9 cellular contexts compared by ENCODE assay signal in genomic region chr6:89596056-89596455, GRCh38. TPM values are rescaled to one million over a fixed set of nuclear protein-coding genes. Genes with fewer than 3 reads are reported as not detected.
DNase-seq lines count a peak whose midpoint lies in the region; ATAC-seq and TF ChIP-seq lines count a peak whose summit lies in the region.
"Had no signal": no experiment of that assay in that cellular context is flagged by ENCODE, and none has a peak within 500 bp of the region (broad histone marks: within the 10 kb centered on the region; RNA-seq: fewer than 3 reads in every experiment).

No MANE protein-coding gene starts in this region.

- in situ Hi-C loops in mammary epithelial cell (cut with MboI; ENCODE audit: low sequenced_read_pairs in 2 of 2) = no loop called here

- H3K4me2 ChIP-seq in Loucy (ENCODE audit: low read depth, low read length, poor library complexity, severe bottlenecking) (peak overlapping the region; percentile 10), mammary epithelial cell (ENCODE audit: insufficient read depth, low read depth, low read length) (no peak overlapping the region)

- H3K27me3 ChIP-seq in Loucy (ENCODE audit: insufficient read depth, low read length, poor library complexity, severe bottlenecking) (no peaks in the 10 kb centered on the region), mammary epithelial cell (ENCODE audit: insufficient read depth, low read length) (no peaks in the 10 kb centered on the region)

- DNase-seq in activated CD4-positive, alpha-beta T cell treated with anti-CD3 and anti-CD28 coated beads, Interleukin-2, amount 10 ng/mL, durations not matched to agents 7 days and 5 days = peak; percentile 23
- no peak for DNase-seq in activated CD4-positive, alpha-beta T cell treated with anti-CD3 and anti-CD28 coated beads for 4 hours
- no peak for DNase-seq in stimulated activated effector memory CD8-positive, alpha-beta T cell treated with anti-CD3 and anti-CD28 coated beads, Interleukin-12 subunit alpha, Interleukin-12 subunit beta, amount 100 ng/mL, for 72 hours (ENCODE audit: low spot score in 2 of 2)
- no peak for DNase-seq in globus pallidus (ENCODE audit: low spot score)
- no peak for DNase-seq in NCI-H2081 (lab: John Stamatoyannopoulos, UW)
- DNase-seq in mammary epithelial cell = no peak
- DNase-seq: left cardiac atrium had no signal

- H3K9ac ChIP-seq in Loucy (ENCODE audit: low read depth, low read length, poor library complexity, severe bottlenecking) = no peak overlapping the region
- H3K9ac ChIP-seq in mammary epithelial cell (ENCODE audit: insufficient read depth, low read length) = no peak overlapping the region

- H4K20me1 ChIP-seq in Loucy (ENCODE audit: insufficient read depth, low read length, poor library complexity, severe bottlenecking) (no peaks in the 10 kb centered on the region), mammary epithelial cell (ENCODE audit: insufficient read depth, low read length) (peaks cover 2% of the 10 kb centered on the region)

- intact Hi-C loops in mammary epithelial cell (cut with micrococcal nuclease) = loop anchor here (5.0 kb wide), 1 partner anchor 224 kb away; no protein-coding TSS in a partner anchor

- H3K9me2 ChIP-seq in Loucy (replicated peaks; ENCODE audit: low read depth, low read length) = no peaks in the 10 kb centered on the region

- H3F3A ChIP-seq in Loucy (ENCODE audit: low read depth) = peaks cover 10% of the 10 kb centered on the region; the same call in 1 of the 2 replicates

- H3K79me2 ChIP-seq in Loucy (ENCODE audit: insufficient read depth, low read length) (no peaks in the 10 kb centered on the region), mammary epithelial cell (ENCODE audit: insufficient read depth, low read length) (no peaks in the 10 kb centered on the region)

- POLR2A ChIA-PET in activated CD4-positive, alpha-beta T cell treated with anti-CD3 and anti-CD28 coated beads, Interleukin-2, amount 10 ng/mL, durations not matched to agents 7 days and 5 days (lab: Charles Lee) = no interaction called here

- BruUV-seq in mammary epithelial cell (replicated peaks; lab: Mats Ljungman, UMichigan) = no TSS peak

- TF ChIP-seq CTCF in Loucy (conservative IDR thresholded peaks at IDR 0.05; ENCODE audit: low read length) (no peak), mammary epithelial cell (conservative IDR thresholded peaks at IDR 0.05 in 1 of 2, IDR thresholded peaks at IDR 0.05 in 1 of 2; ENCODE audit: extremely low read depth in 1 of 2, insufficient read depth in 1 of 2, low read depth in 1 of 2, low read length in 2 of 2) (no peak)

- peak overlapping the region; percentile 88 for H3K27ac Mint-ChIP-seq in activated CD4-positive, alpha-beta T cell treated with anti-CD3 and anti-CD28 coated beads, Interleukin-2, amount 10 ng/mL, durations not matched to agents 7 days and 5 days
- H3K27ac Mint-ChIP-seq in stimulated activated effector memory CD8-positive, alpha-beta T cell treated with anti-CD3 and anti-CD28 coated beads, Interleukin-12 subunit alpha, Interleukin-12 subunit beta, amount 100 ng/mL, for 72 hours = peak overlapping the region; percentile 83

- peaks cover 38% of the 10 kb centered on the region for H3K4me1 Mint-ChIP-seq in activated CD4-positive, alpha-beta T cell treated with anti-CD3 and anti-CD28 coated beads, Interleukin-2, amount 10 ng/mL, durations not matched to agents 7 days and 5 days
- peaks cover 19% of the 10 kb centered on the region for H3K4me1 Mint-ChIP-seq in stimulated activated effector memory CD8-positive, alpha-beta T cell treated with anti-CD3 and anti-CD28 coated beads, Interleukin-12 subunit alpha, Interleukin-12 subunit beta, amount 100 ng/mL, for 72 hours

- peaks cover 23% of the 10 kb centered on the region for H3K36me3 Mint-ChIP-seq in activated CD4-positive, alpha-beta T cell treated with anti-CD3 and anti-CD28 coated beads, Interleukin-2, amount 10 ng/mL, durations not matched to agents 7 days and 5 days (ENCODE audit: low read depth)
- H3K36me3 Mint-ChIP-seq in stimulated activated effector memory CD8-positive, alpha-beta T cell treated with anti-CD3 and anti-CD28 coated beads, Interleukin-12 subunit alpha, Interleukin-12 subunit beta, amount 100 ng/mL, for 72 hours = no peaks in the 10 kb centered on the region

- no peak overlapping the region for H3K4me3 Mint-ChIP-seq in activated CD4-positive, alpha-beta T cell treated with anti-CD3 and anti-CD28 coated beads, Interleukin-2, amount 10 ng/mL, durations not matched to agents 7 days and 5 days
- peak overlapping the region; percentile 2 for H3K4me3 Mint-ChIP-seq in stimulated activated effector memory CD8-positive, alpha-beta T cell treated with anti-CD3 and anti-CD28 coated beads, Interleukin-12 subunit alpha, Interleukin-12 subunit beta, amount 100 ng/mL, for 72 hours

- H3K9me3 ChIP-seq in Loucy (ENCODE audit: insufficient read depth, low read depth, low read length) (no peaks in the 10 kb centered on the region), mammary epithelial cell (replicated peaks; ENCODE audit: insufficient read depth, low read length) (no peaks in the 10 kb centered on the region)

- 100% methylated on average over 2 of the region's 2 CpGs for WGBS in mammary epithelial cell (ENCODE audit: low coverage, missing lambda C conversion rate)

- peak; percentile 95 for ATAC-seq in HG02610 (IDR thresholded peaks at IDR 0.05; ENCODE audit: unreplicated experiment)
- peak; percentile 83 for ATAC-seq in stimulated activated effector memory CD8-positive, alpha-beta T cell treated with anti-CD3 and anti-CD28 coated beads, Interleukin-12 subunit alpha, Interleukin-12 subunit beta, amount 100 ng/mL, for 72 hours

- H3K4me1 ChIP-seq in Loucy (ENCODE audit: insufficient read depth, low read length, poor library complexity, severe bottlenecking) (peaks cover 18% of the 10 kb centered on the region), mammary epithelial cell (ENCODE audit: insufficient read depth, low read length) (no peaks in the 10 kb centered on the region)

- no peak overlapping the region for H3K27ac ChIP-seq in mammary epithelial cell (ENCODE audit: insufficient read depth, low read depth, low read length)

- CTCF ChIA-PET in activated CD4-positive, alpha-beta T cell treated with anti-CD3 and anti-CD28 coated beads, Interleukin-2, amount 10 ng/mL, durations not matched to agents 7 days and 5 days (lab: Charles Lee) = no interaction called here
- CTCF ChIA-PET in mammary epithelial cell (lab: Charles Lee; ENCODE audit: low non-redundant PET) = no interaction called here

- H3K4me3 ChIP-seq in Loucy (ENCODE audit: low read length, poor library complexity, severe bottlenecking) (no peak overlapping the region), mammary epithelial cell (replicated peaks in 1 of 3; ENCODE audit: insufficient read depth in 1 of 3, low read depth in 2 of 3, low read length in 3 of 3) (no peak overlapping the region)

- H3K36me3 ChIP-seq in Loucy (ENCODE audit: insufficient read depth, low read length) (no peaks in the 10 kb centered on the region), mammary epithelial cell (ENCODE audit: insufficient read depth, low read length) (no peaks in the 10 kb centered on the region)

- dilution Hi-C loops in mammary epithelial cell (cut with HindIII; ENCODE audit: low sequenced_read_pairs) = no loop called here

- no peaks in the 10 kb centered on the region for H3K27me3 Mint-ChIP-seq in activated CD4-positive, alpha-beta T cell treated with anti-CD3 and anti-CD28 coated beads, Interleukin-2, amount 10 ng/mL, durations not matched to agents 7 days and 5 days

- H3K9me3 Mint-ChIP-seq in activated CD4-positive, alpha-beta T cell treated with anti-CD3 and anti-CD28 coated beads, Interleukin-2, amount 10 ng/mL, durations not matched to agents 7 days and 5 days = peaks cover 11% of the 10 kb centered on the region
- H3K9me3 Mint-ChIP-seq in stimulated activated effector memory CD8-positive, alpha-beta T cell treated with anti-CD3 and anti-CD28 coated beads, Interleukin-12 subunit alpha, Interleukin-12 subunit beta, amount 100 ng/mL, for 72 hours = no peaks in the 10 kb centered on the region

- H2AFZ ChIP-seq in Loucy (ENCODE audit: low read length) = peak overlapping the region; percentile 56
- H2AFZ ChIP-seq in mammary epithelial cell (ENCODE audit: low read depth, low read length) = no peak overlapping the region

RNA-seq across cellular contexts. Expression of gene LYRM2, which starts 42.5 kb away (rescaled TPM):
- total RNA-seq in activated CD4-positive, alpha-beta T cell treated with anti-CD3 and anti-CD28 coated beads, Interleukin-2, amount 10 ng/mL, durations not matched to agents 7 days and 5 days = 10 to 100 TPM; 28.0 to 32.0 TPM
- 10 to 100 TPM; 20.5 to 34.1 TPM for total RNA-seq in mammary epithelial cell
- polyA plus RNA-seq in mammary epithelial cell = 28.8 TPM
- 2.4 TPM for polyA minus RNA-seq in mammary epithelial cell
